Comparison of ENCODE assay signal across 7 cellular contexts in the genomic region with DNA sequence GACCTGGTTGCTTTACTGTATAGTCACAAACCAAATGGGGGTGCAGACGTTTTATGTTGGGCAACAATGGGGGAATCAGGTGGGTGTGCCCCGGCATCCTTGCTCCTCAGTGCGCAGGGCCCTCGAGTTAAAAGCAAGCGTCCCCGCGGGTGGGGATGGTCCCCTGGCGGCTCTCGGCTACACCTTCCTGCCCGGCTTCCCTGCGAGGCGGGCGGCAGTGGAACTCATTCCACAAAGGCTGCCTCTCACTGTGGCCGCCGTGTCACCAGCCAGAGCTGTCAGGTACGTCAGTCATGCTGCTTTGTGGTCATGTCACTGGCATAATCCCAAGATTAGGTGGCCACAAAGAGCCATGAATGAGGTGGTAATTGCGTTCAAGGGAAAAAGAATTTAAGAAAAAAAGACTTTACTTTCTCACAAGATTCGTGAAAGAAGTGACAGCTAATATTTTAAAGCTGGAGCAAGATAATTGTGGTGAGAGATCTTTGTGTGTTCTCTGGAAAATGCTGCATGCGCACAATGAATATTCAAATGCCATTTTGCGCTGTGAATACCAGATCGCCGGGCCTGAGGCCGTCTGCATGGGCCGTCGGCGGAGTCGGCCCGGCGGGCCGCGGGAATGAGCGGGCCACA.
DNase-seq lines count a peak whose midpoint lies in the region; ATAC-seq and TF ChIP-seq lines count a peak whose summit lies in the region.

No MANE protein-coding gene starts in this region.

- peak overlapping the region; percentile 90 for H3K9ac ChIP-seq in adipocyte (ENCODE audit: low read length)

- H3K4me1 ChIP-seq in adipocyte (ENCODE audit: control insufficient read depth, insufficient read depth, low read length) (peaks cover 10% of the 10 kb centered on the region), lower lobe of right lung (peaks cover 13% of the 10 kb centered on the region), testis (peaks cover 8% of the 10 kb centered on the region)

- intact Hi-C loops in lower lobe of right lung (cut with DNase I) (no loop called here), testis (cut with DNase I; ENCODE audit: low total_unique reads) (no loop called here)

- DNase-seq in NB4 (ENCODE audit: low read depth) (peak; percentile 40), adipocyte (ENCODE audit: low read depth) (no peak), lower lobe of right lung (no peak), testis (no peak), SHP77 treated with DMSO at 0.1 percent for 48 hours (lab: John Stamatoyannopoulos, UW) (no peak), HCEC 1CT (no peak)

- no peak for TF ChIP-seq POLR2A in NB4 (IDR thresholded peaks at IDR 0.05; ENCODE audit: extremely low read depth, insufficient read length)
- TF ChIP-seq POLR2A in testis (IDR thresholded peaks at IDR 0.05) = no peak

- 30 to 32% methylated on average over 32 of the region's 32 CpGs for WGBS in testis, 2 donors

- H3K36me3 ChIP-seq in adipocyte (ENCODE audit: control insufficient read depth, insufficient read depth, low read length, severe bottlenecking) (no peaks in the 10 kb centered on the region), lower lobe of right lung (no peaks in the 10 kb centered on the region), testis (ENCODE audit: low read depth, missing control alignments) (no peaks in the 10 kb centered on the region)

- no peaks in the 10 kb centered on the region for H3K27me3 ChIP-seq in adipocyte (replicated peaks; ENCODE audit: control insufficient read depth, insufficient read depth, low read length)
- H3K27me3 ChIP-seq in lower lobe of right lung (ENCODE audit: low read depth) = peaks cover 15% of the 10 kb centered on the region
- no peaks in the 10 kb centered on the region for H3K27me3 ChIP-seq in testis

- peak overlapping the region; percentile 84 for H3K4me3 ChIP-seq in NB4 (ENCODE audit: low read depth, low read length)
- peak overlapping the region; percentile 90 for H3K4me3 ChIP-seq in adipocyte (ENCODE audit: low read length)
- peak overlapping the region; percentile 77 for H3K4me3 ChIP-seq in lower lobe of right lung
- H3K4me3 ChIP-seq in testis = peak overlapping the region; percentile 65 to 67

- H3K27ac ChIP-seq in lower lobe of right lung (peak overlapping the region; percentile 83), testis (peak overlapping the region; percentile 80 to 81)

- no peaks in the 10 kb centered on the region for H3K9me3 ChIP-seq in adipocyte (ENCODE audit: control insufficient read depth, low read length)
- H3K9me3 ChIP-seq in lower lobe of right lung = no peaks in the 10 kb centered on the region
- H3K9me3 ChIP-seq in testis = no peaks in the 10 kb centered on the region

- TF ChIP-seq CTCF in NB4 (IDR thresholded peaks at IDR 0.05; ENCODE audit: low read depth, low read length) (no peak), lower lobe of right lung (IDR thresholded peaks at IDR 0.05) (no peak), testis (IDR thresholded peaks at IDR 0.05) (no peak)

- peak; percentile 14 for ATAC-seq in GM18907 (IDR thresholded peaks at IDR 0.05; ENCODE audit: unreplicated experiment)
- no peak for ATAC-seq in lower lobe of right lung
